ENCODE assay signal across 18 cellular contexts in genomic region chr10:24825551-24825950, GRCh38.
DNase-seq lines count a peak whose midpoint lies in the region; ATAC-seq and TF ChIP-seq lines count a peak whose summit lies in the region.
"Had no signal": no experiment of that assay in that cellular context is flagged by ENCODE, and none has a peak within 500 bp of the region (broad histone marks: within the 10 kb centered on the region; RNA-seq: fewer than 3 reads in every experiment).

No MANE protein-coding gene starts in this region.

- H3K9me3 ChIP-seq in adrenal gland (replicated peaks in 1 of 3), result no peaks in the 10 kb centered on the region
- H3K9me3 ChIP-seq: heart right ventricle, lower lobe of right lung, stomach had no signal

- H3K27me3 ChIP-seq in adrenal gland, result no peaks in the 10 kb centered on the region
- no peaks in the 10 kb centered on the region for H3K27me3 ChIP-seq in foreskin keratinocyte
- H3K27me3 ChIP-seq: heart right ventricle, stomach had no signal

- 4 to 13% (median 7%) methylated on average over 1 of the region's 1 CpG for whole genome bisulfite sequencing in adrenal gland, 4 donors

- TF ChIP-seq CTCF in adrenal gland (IDR thresholded peaks at IDR 0.05), result no peak
- no peak for TF ChIP-seq CTCF in foreskin keratinocyte (conservative IDR thresholded peaks at IDR 0.05)

- TF ChIP-seq POLR2A in adrenal gland (IDR thresholded peaks at IDR 0.05), result no peak

- intact Hi-C loops in adrenal gland (cut with DNase I), result no loop called here

- H3K27ac ChIP-seq in adrenal gland (peak overlapping the region in 3 of 5 donors; percentile 27 to 44 (median 32)), foreskin keratinocyte (peak overlapping the region; percentile 64)
- H3K27ac ChIP-seq: lower lobe of right lung, parathyroid adenoma, stomach had no signal

- DNase-seq in AG08395 (ENCODE audit: low spot score) (peak; percentile 31), EL (peak; percentile 41), adrenal gland (no peak), foreskin keratinocyte (peak in 1 of 2 donors; percentile 64), NCI-H1930 (lab: John Stamatoyannopoulos, UW) (no peak)
- DNase-seq in activated CD4-positive, CD25-positive, alpha-beta regulatory T cell (lab: John Stamatoyannopoulos, UW), result no peak
- DNase-seq: activated CD4-positive, alpha-beta T cell treated with anti-CD3 and anti-CD28 coated beads, Interleukin-2, amount 50 U/mL, for 1 hour; activated naive CD8-positive, alpha-beta T cell treated with anti-CD3 and anti-CD28 coated beads, Interleukin-2, amount 10 ng/mL, durations not matched to agents 7 days and 5 days; Calu3; effector CD8-positive, alpha-beta T cell; heart right ventricle; Kasumi-1; lower lobe of right lung; NCI-H2107; stomach had no signal

- no peaks in the 10 kb centered on the region for H3K36me3 ChIP-seq in adrenal gland (replicated peaks in 1 of 2)
- H3K36me3 ChIP-seq: heart right ventricle, lower lobe of right lung, stomach had no signal

- ATAC-seq in foreskin keratinocyte (peak; percentile 26), HG03095 (IDR thresholded peaks at IDR 0.05; ENCODE audit: unreplicated experiment) (no peak), HG02840 (IDR thresholded peaks at IDR 0.05; ENCODE audit: low FRiP score, unreplicated experiment) (no peak)
- ATAC-seq: lower lobe of right lung had no signal

- H3K4me3 ChIP-seq in adrenal gland, result peak overlapping the region in 1 of 4 donors; percentile 27
- H3K4me3 ChIP-seq: lower lobe of right lung, stomach had no signal

- H3K4me1 ChIP-seq in adrenal gland (replicated peaks in 1 of 2) (peaks cover 20 to 24% of the 10 kb centered on the region in 2 donors), foreskin keratinocyte (peaks cover 48% of the 10 kb centered on the region)
- H3K4me1 ChIP-seq: lower lobe of right lung, parathyroid adenoma had no signal

Comparison
In these comparisons a context has a peak if more than half of its experiments do, and no peak if none do; other contexts are left out.
1. DNase-seq: peak in AG08395 (single experiment) and EL (single experiment); none in adrenal gland (0 of 7), NCI-H1930 (0 of 2) and activated CD4-positive, CD25-positive, alpha-beta regulatory T cell (0 of 4).